8 cellular contexts compared by ENCODE assay signal in genomic region chr10:6088721-6089333, GRCh38.
DNase-seq lines count a peak whose midpoint lies in the region; ATAC-seq and TF ChIP-seq lines count a peak whose summit lies in the region.

Gene RBM17 (plus strand): TSS chr10:6089034. CDS start chr10:6097066, 8,032 bp downstream.

- H3K9me3 ChIP-seq in BLaER1: no peaks in the 10 kb centered on the region

- H3K27me3 ChIP-seq in BLaER1 (no peaks in the 10 kb centered on the region), layer of hippocampus (ENCODE audit: control insufficient read depth, insufficient read depth, low read length) (no peaks in the 10 kb centered on the region)

- H3K4me3 ChIP-seq in BLaER1: peak within 1 kb of the TSS; percentile 99

- TF ChIP-seq POLR2A in GM19193 (IDR thresholded peaks at IDR 0.05; ENCODE audit: extremely low read depth, insufficient read depth, insufficient read length): peak; percentile 85

- peak within 1 kb of the TSS; percentile 98 for H3K27ac ChIP-seq in BLaER1
- H3K27ac ChIP-seq in cingulate gyrus (ENCODE audit: low read depth, low read length): peak within 1 kb of the TSS; percentile 19
- H3K27ac ChIP-seq in layer of hippocampus (ENCODE audit: low read depth, low read length): peak within 1 kb of the TSS; percentile 62

- peak; percentile 89 for ATAC-seq in HG03439 (IDR thresholded peaks at IDR 0.05; ENCODE audit: unreplicated experiment)

- H3K4me1 ChIP-seq in BLaER1: peaks cover 62% of the 10 kb centered on the region

- peaks cover 9% of the 10 kb centered on the region; the same call in 1 of the 2 replicates for H3K36me3 ChIP-seq in BLaER1

- H4K20me1 ChIP-seq in BLaER1: peaks cover 49% of the 10 kb centered on the region

- peak; percentile 71 for DNase-seq in NCI-H510A (lab: John Stamatoyannopoulos, UW)
- peak; percentile 97 to 98 for DNase-seq in activated CD4-positive, alpha-beta T cell treated with anti-CD3 and anti-CD28 coated beads for 4 hours
- DNase-seq in stimulated activated CD4-positive, alpha-beta T cell treated with anti-CD3 and anti-CD28 coated beads, Interleukin-1b, Interleukin-23, amount 100 ng/mL, for 4 hours (ENCODE audit: low read depth in 2 of 2): peak; percentile 94 to 99

- peak within 1 kb of the TSS; percentile 98 for H3K9ac ChIP-seq in BLaER1

- H3K4me2 ChIP-seq in BLaER1: peak within 1 kb of the TSS; percentile 92

Comparison
In these comparisons a context has a peak if more than half of its experiments do, and no peak if none do; other contexts are left out.
1. Peak in every context shown above with its lines: DNase-seq, ATAC-seq, H3K4me3 ChIP-seq and H3K27ac ChIP-seq.
2. H3K27ac ChIP-seq: peak in every context shown above with its lines; median percentile 98 in BLaER1; 62 in layer of hippocampus; 19 in cingulate gyrus.